12 cellular contexts compared by ENCODE assay signal in genomic region chr10:80429521-80429966, GRCh38. TPM values are rescaled to one million over a fixed set of nuclear protein-coding genes. Genes with fewer than 3 reads are reported as not detected.
DNase-seq lines count a peak whose midpoint lies in the region; ATAC-seq, FAIRE-seq and TF ChIP-seq lines count a peak whose summit lies in the region.
"Had no signal": no experiment of that assay in that cellular context is flagged by ENCODE, and none has a peak within 500 bp of the region (broad histone marks: within the 10 kb centered on the region; RNA-seq: fewer than 3 reads in every experiment).

No MANE protein-coding gene starts in this region.

- TF ChIP-seq CTCF in CD14-positive monocyte (IDR thresholded peaks at IDR 0.05) (no peak), bronchial epithelial cell (IDR thresholded peaks at IDR 0.05; ENCODE audit: insufficient read depth, low read length, severe bottlenecking) (peak; percentile 17), Caco-2 (IDR thresholded peaks at IDR 0.05; ENCODE audit: insufficient read depth in 1 of 2, low read depth in 1 of 2, low read length in 1 of 2, severe bottlenecking in 1 of 2, unreplicated experiment in 1 of 2) (no peak)

- H3K27me3 ChIP-seq in bronchial epithelial cell (ENCODE audit: control insufficient read depth, insufficient read depth, low read length) (no peaks in the 10 kb centered on the region), Caco-2 (replicated peaks; ENCODE audit: control insufficient read depth, insufficient read depth, low read length) (no peaks in the 10 kb centered on the region)
- H3K27me3 ChIP-seq: cardiac muscle cell had no signal

- POLR2A ChIA-PET in Caco-2 (lab: Charles Lee) = no interaction called here

- H3K4me3 ChIP-seq in bronchial epithelial cell (ENCODE audit: low read depth, low read length) (no peak overlapping the region), Caco-2 (ENCODE audit: low read depth, low read length) (no peak overlapping the region)
- H3K4me3 ChIP-seq: cardiac muscle cell had no signal

- no peaks in the 10 kb centered on the region for H3K9me3 Mint-ChIP-seq in CD14-positive monocyte
- no peaks in the 10 kb centered on the region for H3K9me3 Mint-ChIP-seq in Caco-2 (ENCODE audit: unreplicated experiment)
- H3K9me3 Mint-ChIP-seq: CD4-positive, CD25-positive, alpha-beta regulatory T cell had no signal

- CTCF ChIA-PET in Caco-2 (lab: Charles Lee) = no interaction called here

- H3K4me1 Mint-ChIP-seq in CD14-positive monocyte (peaks cover 4% of the 10 kb centered on the region), Caco-2 (ENCODE audit: low read depth, unreplicated experiment) (no peaks in the 10 kb centered on the region)
- H3K4me1 Mint-ChIP-seq: CD4-positive, CD25-positive, alpha-beta regulatory T cell had no signal

- H3K27ac Mint-ChIP-seq in CD14-positive monocyte (peak overlapping the region in 4 of 7 donors; percentile 18 to 78 (median 51)), Caco-2 (ENCODE audit: unreplicated experiment) (no peak overlapping the region)
- H3K27ac Mint-ChIP-seq: CD4-positive, CD25-positive, alpha-beta regulatory T cell had no signal

- intact Hi-C loops in CD14-positive monocyte (cut with micrococcal nuclease) = no loop called here
- intact Hi-C loops in Caco-2 (cut with micrococcal nuclease; ENCODE audit: unreplicated experiment) = no loop called here

- no peak for FAIRE-seq in bronchial epithelial cell (lab: Jason Lieb, UNC)
- FAIRE-seq: islet of Langerhans, TTC549 had no signal

- no peak for ATAC-seq in GM19463 (IDR thresholded peaks at IDR 0.05; ENCODE audit: unreplicated experiment)

- H3K36me3 ChIP-seq in bronchial epithelial cell (ENCODE audit: control insufficient read depth, insufficient read depth, low read length) = peaks cover 2% of the 10 kb centered on the region
- H3K36me3 ChIP-seq in Caco-2 (ENCODE audit: control insufficient read depth, insufficient read depth, low read length) = peaks cover 6% of the 10 kb centered on the region

- no peak overlapping the region for H3K4me3 Mint-ChIP-seq in CD14-positive monocyte
- H3K4me3 Mint-ChIP-seq in Caco-2 (ENCODE audit: unreplicated experiment) = no peak overlapping the region
- H3K4me3 Mint-ChIP-seq: CD4-positive, CD25-positive, alpha-beta regulatory T cell had no signal

- H3K27me3 Mint-ChIP-seq in CD14-positive monocyte (ENCODE audit: low read depth in 3 of 3) (peaks cover 1 to 3% (median 2%) of the 10 kb centered on the region in 3 donors), Caco-2 (ENCODE audit: insufficient read depth, unreplicated experiment) (no peaks in the 10 kb centered on the region)

- no peaks in the 10 kb centered on the region for H3K4me1 ChIP-seq in Caco-2

- DNase-seq in CD14-positive monocyte (ENCODE audit: low spot score) (peak; percentile 56), HT1080 (ENCODE audit: low read depth) (peak; percentile 85), bronchial epithelial cell (ENCODE audit: low read depth) (peak; percentile 92), mucosa of gallbladder (ENCODE audit: low spot score) (peak; percentile 67), Caco-2 (no peak), occipital lobe (lab: John Stamatoyannopoulos, UW) (no peak)
- no peak for DNase-seq in stimulated activated CD4-positive, alpha-beta T cell treated with anti-CD3 and anti-CD28 coated beads, Interleukin-4, amount 100 ng/mL, for 24 hours
- DNase-seq: CD4-positive, CD25-positive, alpha-beta regulatory T cell had no signal

- no peaks in the 10 kb centered on the region for H3K9me3 ChIP-seq in Caco-2

- H3K36me3 Mint-ChIP-seq in CD14-positive monocyte (peaks cover 0 to 6% of the 10 kb centered on the region in 2 donors), Caco-2 (ENCODE audit: insufficient read depth, unreplicated experiment) (peaks cover 61% of the 10 kb centered on the region)

- BruUV-seq in Caco-2 (replicated peaks; lab: Mats Ljungman, UMichigan) = no TSS peak

RNA-seq across cellular contexts. Expression of gene PRXL2A, which starts 21.2 kb away (rescaled TPM):
- polyA plus RNA-seq in CD14-positive monocyte = 1 to 10 TPM; 3.4 to 4.1 TPM
- total RNA-seq in HT1080 (2014; rRNA removed; shearing (Covaris generic)) = 0.07 and 0.39 TPM in 2 replicates
- 0.24 TPM in 2 replicates for polyA plus RNA-seq in HT1080 (2015; cell fraction: cytosol; rRNA removed)
- not detected in 2 replicates for polyA plus RNA-seq in HT1080 (2015; cell fraction: nucleus; rRNA removed)
- total RNA-seq in bronchial epithelial cell = 24.5 and 50.3 TPM in 2 replicates
- 63.6 TPM for total RNA-seq in mucosa of gallbladder
- 82.0 and 88.6 TPM in 2 replicates for total RNA-seq in Caco-2 (2022)
- 70.5 TPM for total RNA-seq in occipital lobe

RNA-seq across cellular contexts. Expression of gene TSPAN14, which starts 24.6 kb away (rescaled TPM):
- 100 to 1,000 TPM; 123 to 160 TPM for polyA plus RNA-seq in CD14-positive monocyte
- total RNA-seq in HT1080 (2014; rRNA removed; shearing (Covaris generic)) = 26.8 and 43.1 TPM in 2 replicates
- 103 and 107 TPM in 2 replicates for polyA plus RNA-seq in HT1080 (2015; cell fraction: cytosol; rRNA removed)
- polyA plus RNA-seq in HT1080 (2015; cell fraction: nucleus; rRNA removed) = 81.8 and 97.5 TPM in 2 replicates
- total RNA-seq in bronchial epithelial cell (21.1 and 30.1 TPM in 2 replicates), mucosa of gallbladder (124 TPM), Caco-2 (2022) (138 and 140 TPM in 2 replicates), occipital lobe (35.7 TPM)

Comparison
In these comparisons a context has a peak if more than half of its experiments do, and no peak if none do; other contexts are left out.
1. DNase-seq: peak in CD14-positive monocyte (single experiment), HT1080 (single experiment), bronchial epithelial cell (single experiment) and mucosa of gallbladder (single experiment); none in stimulated activated CD4-positive, alpha-beta T cell treated with anti-CD3 and anti-CD28 coated beads, Interleukin-4, amount 100 ng/mL, for 24 hours (single experiment), Caco-2 (0 of 2) and occipital lobe (single experiment).
2. RNA of gene PRXL2A, which starts 21.2 kb away (total RNA-seq): 82.0 to 88.6 TPM in Caco-2, 70.5 TPM in occipital lobe (single experiment), 63.6 TPM in mucosa of gallbladder (single experiment) and 24.5 to 50.3 TPM in bronchial epithelial cell; 0.07 to 0.39 TPM in HT1080; every median in the first group is over 10 times any median in the second.